ENCODE assay signal across 8 cellular contexts in the genomic region with DNA sequence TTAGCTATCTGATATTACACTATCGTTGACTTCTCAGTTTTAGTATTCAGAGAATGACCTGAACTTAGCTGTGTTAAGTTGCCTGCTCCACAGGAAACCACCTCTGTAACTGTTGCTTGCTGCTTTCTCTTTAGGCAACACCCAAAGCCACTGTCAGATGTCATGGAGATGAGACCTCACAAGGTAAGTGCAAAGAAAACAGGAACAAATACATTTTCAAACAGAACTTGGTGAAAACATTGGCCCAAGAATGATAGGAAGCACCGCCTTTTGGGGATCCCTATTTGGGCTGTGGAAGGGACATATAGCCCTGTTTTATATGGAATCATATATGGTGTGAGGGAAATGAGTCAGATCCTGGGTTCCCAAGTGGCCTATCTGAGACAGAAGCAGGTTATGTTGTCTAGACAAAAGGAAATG.
DNase-seq lines count a peak whose midpoint lies in the region; ATAC-seq and TF ChIP-seq lines count a peak whose summit lies in the region.

No MANE protein-coding gene starts in this region.

- H3K36me3 Mint-ChIP-seq in activated CD8-positive, alpha-beta T cell treated with anti-CD3 and anti-CD28 coated beads for 36 hours (ENCODE audit: low read depth) = peaks cover 26% of the 10 kb centered on the region

- no peaks in the 10 kb centered on the region for H3K4me1 ChIP-seq in mucosa of rectum (ENCODE audit: control insufficient read depth in 2 of 2, insufficient read depth in 2 of 2, low read length in 2 of 2)

- H3K9me3 Mint-ChIP-seq in activated CD8-positive, alpha-beta T cell treated with anti-CD3 and anti-CD28 coated beads for 36 hours = peaks cover 4% of the 10 kb centered on the region

- H3K4me1 Mint-ChIP-seq in activated CD8-positive, alpha-beta T cell treated with anti-CD3 and anti-CD28 coated beads for 36 hours (ENCODE audit: low read depth) = peaks cover 53% of the 10 kb centered on the region

- ATAC-seq in GM21360 (IDR thresholded peaks at IDR 0.05; ENCODE audit: unreplicated experiment) = peak; percentile 91
- ATAC-seq in HG03558 (IDR thresholded peaks at IDR 0.05; ENCODE audit: extremely low read depth, unreplicated experiment) = peak; percentile 72
- ATAC-seq in activated CD8-positive, alpha-beta T cell treated with anti-CD3 and anti-CD28 coated beads for 36 hours = peak; percentile 91

- H3K9ac ChIP-seq in mucosa of rectum (ENCODE audit: low read depth in 1 of 2, low read length in 2 of 2) = no peak overlapping the region

- H3K27ac ChIP-seq in mucosa of rectum (ENCODE audit: low read depth in 2 of 2, low read length in 2 of 2) = peak overlapping the region; percentile 50 to 71

- no peaks in the 10 kb centered on the region for H3K36me3 ChIP-seq in mucosa of rectum (ENCODE audit: control insufficient read depth in 2 of 2, insufficient read depth in 2 of 2, low read length in 2 of 2)

- intact Hi-C loops in activated CD8-positive, alpha-beta T cell treated with anti-CD3 and anti-CD28 coated beads for 36 hours (cut with micrococcal nuclease) = loop anchor here (1.0 kb wide), 1 partner anchor 17 kb away; no protein-coding TSS in a partner anchor

- peak overlapping the region; percentile 61 for H3K4me3 Mint-ChIP-seq in activated CD8-positive, alpha-beta T cell treated with anti-CD3 and anti-CD28 coated beads for 36 hours

- no peaks in the 10 kb centered on the region for H3K27me3 Mint-ChIP-seq in activated CD8-positive, alpha-beta T cell treated with anti-CD3 and anti-CD28 coated beads for 36 hours

- H3K27ac Mint-ChIP-seq in activated CD8-positive, alpha-beta T cell treated with anti-CD3 and anti-CD28 coated beads for 36 hours = peak overlapping the region; percentile 91

- POLR2A ChIA-PET in activated CD8-positive, alpha-beta T cell treated with anti-CD3 and anti-CD28 coated beads for 36 hours (lab: Charles Lee) = interaction anchor here (0.7 to 2.6 kb wide), 3 partner anchors 9 to 344 kb away, joined by 3 to 11 read pairs (median 3); a partner anchor contains a TSS

- no peak for TF ChIP-seq CTCF in activated CD8-positive, alpha-beta T cell treated with anti-CD3 and anti-CD28 coated beads for 36 hours (IDR thresholded peaks at IDR 0.05)

- no peaks in the 10 kb centered on the region for H3K27me3 ChIP-seq in mucosa of rectum (ENCODE audit: control insufficient read depth in 2 of 2, insufficient read depth in 2 of 2, low read length in 2 of 2)

- no peaks in the 10 kb centered on the region for H3K9me3 ChIP-seq in mucosa of rectum (ENCODE audit: control insufficient read depth in 2 of 2, low read length in 2 of 2)

- H3K4me3 ChIP-seq in mucosa of rectum (ENCODE audit: low read length in 2 of 2) = peak overlapping the region in 1 of 2 donors; percentile 32

- DNase-seq in EH (ENCODE audit: low read depth) (peak; percentile 29), HuH-7.5 (ENCODE audit: low spot score) (no peak), DMS153 (lab: John Stamatoyannopoulos, UW) (no peak), NCI-H128 (lab: John Stamatoyannopoulos, UW; ENCODE audit: unreplicated experiment) (no peak)
- DNase-seq in activated CD8-positive, alpha-beta T cell treated with anti-CD3 and anti-CD28 coated beads for 36 hours = peak; percentile 78

- CTCF ChIA-PET in activated CD8-positive, alpha-beta T cell treated with anti-CD3 and anti-CD28 coated beads for 36 hours (lab: Charles Lee) = interaction anchor here (1.0 kb wide), 1 partner anchor 18 kb away, joined by 4 read pairs; no protein-coding TSS in a partner anchor

Comparison
In these comparisons a context has a peak if more than half of its experiments do, and no peak if none do; other contexts are left out.
1. DNase-seq: peak in EH (single experiment) and activated CD8-positive, alpha-beta T cell treated with anti-CD3 and anti-CD28 coated beads for 36 hours (single experiment); none in HuH-7.5 (single experiment), DMS153 (single experiment) and NCI-H128 (single experiment).
2. Peak in every context shown above with its lines, with median percentiles within 50 percentile points of each other: ATAC-seq.